ENCODE assay signal across 24 cellular contexts in the genomic region with DNA sequence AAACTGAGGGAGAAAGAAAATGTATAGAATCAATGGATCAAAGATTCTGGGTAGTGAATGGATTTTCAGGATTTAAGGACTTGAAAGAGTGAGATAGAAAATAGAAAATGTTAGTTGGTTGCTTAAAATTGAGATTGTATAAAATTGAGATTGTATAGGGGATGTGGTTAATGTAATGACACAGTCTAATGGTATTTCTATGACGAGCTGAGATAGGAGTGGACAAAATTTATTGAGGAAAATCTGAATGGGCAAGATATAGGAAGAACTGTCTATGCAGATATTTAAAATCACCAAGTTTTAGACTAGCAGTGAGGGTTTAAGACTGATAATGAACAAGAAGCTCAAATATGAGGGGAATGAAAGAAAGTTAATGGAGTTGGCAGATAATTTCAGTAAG.
DNase-seq lines count a peak whose midpoint lies in the region; ATAC-seq, FAIRE-seq and TF ChIP-seq lines count a peak whose summit lies in the region.
"Had no signal": no experiment of that assay in that cellular context is flagged by ENCODE, and none has a peak within 500 bp of the region (broad histone marks: within the 10 kb centered on the region; RNA-seq: fewer than 3 reads in every experiment).

No MANE protein-coding gene starts in this region.

- TF ChIP-seq CTCF in IMR-90 (conservative IDR thresholded peaks at IDR 0.05; ENCODE audit: low read depth, low read length) (no peak), bronchial epithelial cell (IDR thresholded peaks at IDR 0.05; ENCODE audit: insufficient read depth, low read length, severe bottlenecking) (no peak)

- H2AFZ ChIP-seq in IMR-90 (replicated peaks; ENCODE audit: low read length, poor library complexity) = no peak overlapping the region

- H3K36me3 ChIP-seq in IMR-90 (ENCODE audit: control insufficient read depth, insufficient read depth, low read length) (no peaks in the 10 kb centered on the region), bronchial epithelial cell (ENCODE audit: control insufficient read depth, insufficient read depth, low read length) (no peaks in the 10 kb centered on the region)
- H3K36me3 ChIP-seq: BLaER1 had no signal

- no peak overlapping the region for H3K23ac ChIP-seq in IMR-90 (ENCODE audit: low read depth, low read length)

- H3K56ac ChIP-seq in IMR-90 (ENCODE audit: extremely low read depth, insufficient read depth, low read length) = no peak overlapping the region

- no peak overlapping the region for H4K8ac ChIP-seq in IMR-90 (ENCODE audit: low read depth in 2 of 2, low read length in 2 of 2)

- no peak for TF ChIP-seq RAD21 in IMR-90 (IDR thresholded peaks at IDR 0.05; ENCODE audit: low read length)

- H3K27ac ChIP-seq in IMR-90 (ENCODE audit: insufficient read depth, low read length) = no peak overlapping the region
- H3K27ac ChIP-seq: BLaER1 had no signal

- no peak overlapping the region for H3K4ac ChIP-seq in IMR-90 (ENCODE audit: low read depth, low read length)

- no peak overlapping the region for H2AK9ac ChIP-seq in IMR-90 (replicated peaks; ENCODE audit: low read depth, low read length, poor library complexity)

- no peak overlapping the region for H3K18ac ChIP-seq in IMR-90 (ENCODE audit: low read depth, low read length)

- no peak overlapping the region for H2AK5ac ChIP-seq in IMR-90 (ENCODE audit: low read depth, low read length)

- no TSS peak for BruUV-seq in IMR-90 (replicated peaks; lab: Mats Ljungman, UMichigan)

- no peak overlapping the region for H3K9ac ChIP-seq in IMR-90 (ENCODE audit: low read depth, low read length)
- H3K9ac ChIP-seq: BLaER1 had no signal

- no peak overlapping the region for H4K91ac ChIP-seq in IMR-90 (ENCODE audit: insufficient read depth, low read depth, low read length)

- H3K27me3 ChIP-seq in IMR-90 (ENCODE audit: control insufficient read depth, insufficient read depth, low read length) (no peaks in the 10 kb centered on the region), bronchial epithelial cell (ENCODE audit: control insufficient read depth, insufficient read depth, low read length) (no peaks in the 10 kb centered on the region)
- H3K27me3 ChIP-seq: BLaER1 had no signal

- H3K4me2 ChIP-seq in IMR-90 (ENCODE audit: low read depth, low read length) = no peak overlapping the region
- H3K4me2 ChIP-seq: BLaER1 had no signal

- DNase-seq in EL (peak; percentile 31), IMR-90 (peak; percentile 42), bronchial epithelial cell (ENCODE audit: low read depth) (peak; percentile 24), iris pigment epithelial cell (ENCODE audit: low read depth) (peak; percentile 3), DMS 273 (lab: John Stamatoyannopoulos, UW; ENCODE audit: unreplicated experiment) (no peak), nucleus accumbens (lab: John Stamatoyannopoulos, UW) (no peak)
- DNase-seq: CD4-positive, CD25-positive, alpha-beta regulatory T cell; GDM1; Kasumi-1; NCI-H1092 treated with DMSO at 0.1 percent for 48 hours; NCI-H1436 treated with DMSO at 0.1 percent for 48 hours; NCI-H187 treated with DMSO at 0.1 percent for 48 hours; NCI-H2171 treated with DMSO at 0.1 percent for 48 hours; NCI-H524; NCI-H774; SHP77 had no signal

- FAIRE-seq in bronchial epithelial cell (lab: Jason Lieb, UNC) = no peak
- FAIRE-seq: A204.1, GM12878, H1, HepG2, K562 had no signal

- H3K4me1 ChIP-seq in IMR-90 (ENCODE audit: control insufficient read depth, insufficient read depth, low read length) = no peaks in the 10 kb centered on the region
- H3K4me1 ChIP-seq: BLaER1 had no signal

- no peak for TF ChIP-seq POLR2A in IMR-90 (IDR thresholded peaks at IDR 0.05; ENCODE audit: low read depth, low read length)

- POLR2A ChIA-PET in IMR-90 (lab: Charles Lee; ENCODE audit: unreplicated experiment) = no interaction called here

- H3K9me3 ChIP-seq in IMR-90 (ENCODE audit: control insufficient read depth, insufficient read depth, low read length) = no peaks in the 10 kb centered on the region
- H3K9me3 ChIP-seq: BLaER1 had no signal

- H4K5ac ChIP-seq in IMR-90 (ENCODE audit: low read depth, low read length) = no peak overlapping the region

- H3K4me3 ChIP-seq in IMR-90 (ENCODE audit: insufficient read depth, low read depth, low read length) (no peak overlapping the region), bronchial epithelial cell (ENCODE audit: low read depth, low read length) (no peak overlapping the region)
- H3K4me3 ChIP-seq: BLaER1, GM12878, K562 had no signal

- no peaks in the 10 kb centered on the region for H4K20me1 ChIP-seq in IMR-90 (ENCODE audit: insufficient read depth, low read length)
- H4K20me1 ChIP-seq: BLaER1 had no signal

- H3K14ac ChIP-seq in IMR-90 (replicated peaks; ENCODE audit: low read depth, low read length) = no peak overlapping the region

- CTCF ChIA-PET in IMR-90 (lab: Yijun Ruan, JAX) = interaction anchor here (0.6 kb wide), 1 partner anchor 773 kb away, joined by 3 read pairs; no protein-coding TSS in a partner anchor

- no peak overlapping the region for H2BK120ac ChIP-seq in IMR-90 (ENCODE audit: low read depth, low read length)

- dilution Hi-C loops in IMR-90 (cut with HindIII; ENCODE audit: low sequenced_read_pairs, unreplicated experiment) = no loop called here

- H2BK15ac ChIP-seq in IMR-90 (ENCODE audit: low read depth, low read length) = no peak overlapping the region

- H2BK20ac ChIP-seq in IMR-90 (ENCODE audit: low read depth, low read length) = no peak overlapping the region

- intact Hi-C loops in IMR-90 (cut with micrococcal nuclease) = no loop called here

- H3K79me1 ChIP-seq in IMR-90 (ENCODE audit: low read depth in 1 of 2, low read length in 2 of 2) = no peaks in the 10 kb centered on the region

- no peak overlapping the region for H2BK5ac ChIP-seq in IMR-90 (ENCODE audit: low read depth, low read length, poor library complexity, severe bottlenecking)

- ATAC-seq in IMR-90 (ENCODE audit: low read depth) (no peak; the same call in 1 of the 2 replicates), HG02678 (IDR thresholded peaks at IDR 0.05; ENCODE audit: unreplicated experiment) (no peak)
- ATAC-seq: GM12878, HCT116, HepG2, K562 had no signal

- WGBS in IMR-90 (ENCODE audit: extremely low coverage in 2 of 2, insufficient read length in 1 of 2), 2 experiments = 0% methylated on average over 1 of the region's 1 CpG; no CpG with 5 or more reads in 1 of the 2 experiments

- in situ Hi-C loops in IMR-90 (cut with MboI; ENCODE audit: low sequenced_read_pairs) = no loop called here

- H3K9me1 ChIP-seq in IMR-90 (ENCODE audit: insufficient read depth, low read length) = no peaks in the 10 kb centered on the region

TF ChIP-seq in IMR-90, 13 proteins besides CTCF, POLR2A, EP300 and RAD21:
- no peak for TF ChIP-seq USF2 (IDR thresholded peaks at IDR 0.05; ENCODE audit: low read depth, low read length)
- no peak for TF ChIP-seq MAZ (IDR thresholded peaks at IDR 0.05; ENCODE audit: borderline replicate concordance, low read depth, low read length)
- TF ChIP-seq NFE2L2 (IDR thresholded peaks at IDR 0.05; ENCODE audit: low read depth, low read length) = no peak
- TF ChIP-seq CHD1 (IDR thresholded peaks at IDR 0.05; ENCODE audit: low read depth, low read length) = no peak
- no peak for TF ChIP-seq MXI1 (IDR thresholded peaks at IDR 0.05; ENCODE audit: borderline replicate concordance, low read depth, low read length)
- TF ChIP-seq, protein P1, sequence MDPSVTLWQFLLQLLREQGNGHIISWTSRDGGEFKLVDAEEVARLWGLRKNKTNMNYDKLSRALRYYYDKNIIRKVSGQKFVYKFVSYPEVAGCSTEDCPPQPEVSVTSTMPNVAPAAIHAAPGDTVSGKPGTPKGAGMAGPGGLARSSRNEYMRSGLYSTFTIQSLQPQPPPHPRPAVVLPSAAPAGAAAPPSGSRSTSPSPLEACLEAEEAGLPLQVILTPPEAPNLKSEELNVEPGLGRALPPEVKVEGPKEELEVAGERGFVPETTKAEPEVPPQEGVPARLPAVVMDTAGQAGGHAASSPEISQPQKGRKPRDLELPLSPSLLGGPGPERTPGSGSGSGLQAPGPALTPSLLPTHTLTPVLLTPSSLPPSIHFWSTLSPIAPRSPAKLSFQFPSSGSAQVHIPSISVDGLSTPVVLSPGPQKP (IDR thresholded peaks at IDR 0.05; ENCODE audit: borderline replicate concordance, low read depth, low read length) = no peak
- no peak for TF ChIP-seq RFX5 (IDR thresholded peaks at IDR 0.05; ENCODE audit: low read depth, low read length)
- TF ChIP-seq CEBPB (IDR thresholded peaks at IDR 0.05; ENCODE audit: low read depth, low read length) = no peak
- no peak for TF ChIP-seq SMC3 (IDR thresholded peaks at IDR 0.05; ENCODE audit: low read depth, low read length)
- TF ChIP-seq RCOR1 (IDR thresholded peaks at IDR 0.05; ENCODE audit: insufficient replicate concordance, low read length) = no peak
- no peak for TF ChIP-seq BHLHE40 (IDR thresholded peaks at IDR 0.05; ENCODE audit: low read depth, low read length)
- TF ChIP-seq FOS (IDR thresholded peaks at IDR 0.05; ENCODE audit: low read depth, low read length) = no peak
- no peak for TF ChIP-seq MAFK (IDR thresholded peaks at IDR 0.05; ENCODE audit: low read depth, low read length)

Comparison
In these comparisons a context has a peak if more than half of its experiments do, and no peak if none do; other contexts are left out.
1. DNase-seq: peak in EL (single experiment), IMR-90 (single experiment), bronchial epithelial cell (single experiment) and iris pigment epithelial cell (single experiment); none in DMS 273 (single experiment) and nucleus accumbens (0 of 56).